In the genomic region with DNA sequence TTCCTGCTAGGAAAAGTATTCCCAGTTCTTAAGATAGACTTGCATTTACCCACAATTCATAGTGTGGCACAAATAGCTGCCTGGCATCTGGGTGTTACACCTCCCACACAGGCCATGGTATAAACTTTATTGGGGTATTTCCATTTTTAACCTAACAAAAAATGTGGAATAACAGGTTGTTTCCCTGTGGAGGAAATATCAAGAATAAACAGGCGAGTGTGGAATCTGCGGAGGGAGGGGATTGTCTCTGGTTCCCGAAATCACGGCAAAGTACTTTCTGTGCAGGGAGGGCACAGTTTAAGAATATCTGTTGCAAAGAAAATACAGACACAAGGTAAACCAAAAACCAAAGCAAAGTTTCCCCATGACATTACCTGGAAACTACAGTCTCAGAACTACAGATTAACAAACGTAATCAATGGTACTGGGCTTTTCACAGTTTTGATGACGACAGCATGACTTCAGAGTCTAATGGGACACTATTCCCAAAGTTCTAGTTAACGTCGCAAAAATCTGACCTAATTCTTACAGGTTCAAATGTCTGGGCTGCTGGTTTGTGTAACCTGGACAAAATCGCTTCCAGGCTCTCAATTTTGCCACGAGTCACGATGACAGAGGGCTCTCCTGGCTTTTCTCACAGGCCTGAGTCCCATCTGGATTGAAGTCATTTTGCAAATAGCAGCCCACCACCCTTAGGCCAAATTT, we compare ENCODE assay signal across 1 cellular context.
TF ChIP-seq lines count a peak whose summit lies in the region.

No MANE protein-coding gene starts in this region.

TF ChIP-seq in H1, 55 proteins besides CTCF, POLR2A, EP300 and RAD21:
- no peak for TF ChIP-seq CHD1 (IDR thresholded peaks at IDR 0.05; ENCODE audit: low read depth, low read length)
- no peak for TF ChIP-seq SP1 (IDR thresholded peaks at IDR 0.05; ENCODE audit: low read depth, low read length)
- no peak for TF ChIP-seq RFX5 (IDR thresholded peaks at IDR 0.05; ENCODE audit: borderline replicate concordance, low read depth, low read length)
- no peak for TF ChIP-seq TBP (IDR thresholded peaks at IDR 0.05; ENCODE audit: low read depth, low read length)
- TF ChIP-seq, protein P1, sequence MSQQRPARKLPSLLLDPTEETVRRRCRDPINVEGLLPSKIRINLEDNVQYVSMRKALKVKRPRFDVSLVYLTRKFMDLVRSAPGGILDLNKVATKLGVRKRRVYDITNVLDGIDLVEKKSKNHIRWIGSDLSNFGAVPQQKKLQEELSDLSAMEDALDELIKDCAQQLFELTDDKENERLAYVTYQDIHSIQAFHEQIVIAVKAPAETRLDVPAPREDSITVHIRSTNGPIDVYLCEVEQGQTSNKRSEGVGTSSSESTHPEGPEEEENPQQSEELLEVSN (IDR thresholded peaks at IDR 0.05): no peak
- no peak for TF ChIP-seq TEAD4 (IDR thresholded peaks at IDR 0.05; ENCODE audit: low read depth, low read length)
- TF ChIP-seq BCL11A (IDR thresholded peaks at IDR 0.05; ENCODE audit: low read depth in 2 of 2, low read length in 2 of 2): no peak
- TF ChIP-seq, protein P2, sequence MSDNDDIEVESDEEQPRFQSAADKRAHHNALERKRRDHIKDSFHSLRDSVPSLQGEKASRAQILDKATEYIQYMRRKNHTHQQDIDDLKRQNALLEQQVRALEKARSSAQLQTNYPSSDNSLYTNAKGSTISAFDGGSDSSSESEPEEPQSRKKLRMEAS (IDR thresholded peaks at IDR 0.05): no peak
- TF ChIP-seq CHD7 (IDR thresholded peaks at IDR 0.05; ENCODE audit: insufficient replicate concordance, low read length): no peak
- TF ChIP-seq GABPA (IDR thresholded peaks at IDR 0.05; ENCODE audit: borderline replicate concordance, insufficient read depth, low read length): no peak
- TF ChIP-seq CBX8 (IDR thresholded peaks at IDR 0.05; ENCODE audit: borderline replicate concordance, low read depth, low read length): no peak
- TF ChIP-seq, protein P3, sequence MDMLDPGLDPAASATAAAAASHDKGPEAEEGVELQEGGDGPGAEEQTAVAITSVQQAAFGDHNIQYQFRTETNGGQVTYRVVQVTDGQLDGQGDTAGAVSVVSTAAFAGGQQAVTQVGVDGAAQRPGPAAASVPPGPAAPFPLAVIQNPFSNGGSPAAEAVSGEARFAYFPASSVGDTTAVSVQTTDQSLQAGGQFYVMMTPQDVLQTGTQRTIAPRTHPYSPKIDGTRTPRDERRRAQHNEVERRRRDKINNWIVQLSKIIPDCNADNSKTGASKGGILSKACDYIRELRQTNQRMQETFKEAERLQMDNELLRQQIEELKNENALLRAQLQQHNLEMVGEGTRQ (IDR thresholded peaks at IDR 0.05; ENCODE audit: low read length): no peak
- TF ChIP-seq MAFK (IDR thresholded peaks at IDR 0.05; ENCODE audit: low read depth, low read length): no peak
- no peak for TF ChIP-seq JUN (IDR thresholded peaks at IDR 0.05; ENCODE audit: low read depth, low read length)
- TF ChIP-seq NANOG (IDR thresholded peaks at IDR 0.05; ENCODE audit: insufficient read depth, low read depth, low read length, poor library complexity, severe bottlenecking): no peak
- no peak for TF ChIP-seq GTF2F1 (IDR thresholded peaks at IDR 0.05; ENCODE audit: borderline replicate concordance, low read depth, low read length)
- no peak for TF ChIP-seq SRF (IDR thresholded peaks at IDR 0.05; ENCODE audit: low read depth, low read length)
